In the genomic region with DNA sequence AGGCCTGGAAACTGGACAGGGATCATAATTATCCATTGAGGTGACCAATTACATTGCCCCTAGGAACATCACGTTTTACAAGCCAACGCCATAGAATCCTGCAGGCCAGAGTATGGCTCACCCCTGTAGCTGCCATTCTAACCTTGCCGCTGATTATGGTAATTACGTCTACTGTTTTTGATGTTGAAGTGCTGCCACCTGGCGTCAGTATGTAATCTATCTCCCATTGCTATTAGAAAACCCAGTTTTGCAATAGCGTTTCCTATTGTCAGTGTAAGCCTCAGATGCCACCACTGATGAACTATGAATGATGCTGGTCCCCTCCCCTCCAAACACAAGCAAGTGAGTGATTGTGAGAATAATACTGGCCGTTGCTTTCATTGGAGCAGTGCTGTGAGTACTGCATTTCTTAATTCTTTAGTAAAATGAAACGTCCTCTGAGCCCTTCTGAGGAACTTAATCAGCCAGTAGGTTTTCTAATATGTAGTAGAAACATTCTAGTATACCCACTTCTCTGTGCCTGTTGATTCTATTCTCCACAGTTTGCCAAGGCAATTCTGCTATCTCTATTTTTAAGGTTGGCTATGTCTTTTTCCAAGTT, we compare ENCODE assay signal across 9 cellular contexts.
A peak's percentile ranks its signal among the peaks of the same experiment; 100 is the strongest.
DNase-seq lines count a peak whose midpoint lies in the region; ATAC-seq, FAIRE-seq and TF ChIP-seq lines count a peak whose summit lies in the region.
"Had no signal": no experiment of that assay in that cellular context is flagged by ENCODE, and none has a peak within 500 bp of the region (broad histone marks: within the 10 kb centered on the region; RNA-seq: fewer than 3 reads in every experiment).

No MANE protein-coding gene starts in this region.

- no peak overlapping the region for H3K27ac Mint-ChIP-seq in astrocyte (ENCODE audit: unreplicated experiment)
- H3K27ac Mint-ChIP-seq: CD8-positive, alpha-beta T cell had no signal

- no peaks in the 10 kb centered on the region for H3K9me3 Mint-ChIP-seq in astrocyte (ENCODE audit: unreplicated experiment)
- H3K9me3 Mint-ChIP-seq: CD8-positive, alpha-beta T cell had no signal

- H3K4me1 Mint-ChIP-seq in astrocyte (ENCODE audit: low read depth, unreplicated experiment) = peaks cover 1% of the 10 kb centered on the region

- H2AFZ ChIP-seq in astrocyte (ENCODE audit: low read depth, low read length) = no peak overlapping the region

- H3K27me3 ChIP-seq in astrocyte (ENCODE audit: insufficient read depth, low read length) (no peaks in the 10 kb centered on the region), iPS DF 6.9 (ENCODE audit: control insufficient read depth, insufficient read depth, low read length) (no peaks in the 10 kb centered on the region)

- no peak for FAIRE-seq in HTR-8/SVneo (lab: Jason Lieb, UNC)
- no peak for FAIRE-seq in astrocyte (lab: Jason Lieb, UNC)

- no peak overlapping the region for H3K9ac ChIP-seq in astrocyte (ENCODE audit: low read length)

- H3K27me3 Mint-ChIP-seq in astrocyte (ENCODE audit: low read depth, unreplicated experiment) = peaks cover 12% of the 10 kb centered on the region

- no peak overlapping the region for H3K4me3 Mint-ChIP-seq in astrocyte (ENCODE audit: unreplicated experiment)
- H3K4me3 Mint-ChIP-seq: CD8-positive, alpha-beta T cell had no signal

- H3K4me3 ChIP-seq in astrocyte (ENCODE audit: insufficient read depth, low read depth, low read length) = no peak overlapping the region
- no peak overlapping the region for H3K4me3 ChIP-seq in iPS DF 6.9 (ENCODE audit: low read length)

- H3K9me3 ChIP-seq in astrocyte (ENCODE audit: insufficient read depth, low read depth, low read length) (no peaks in the 10 kb centered on the region), iPS DF 6.9 (ENCODE audit: control insufficient read depth, insufficient read depth, low read length) (no peaks in the 10 kb centered on the region)

- H3K4me1 ChIP-seq in astrocyte (ENCODE audit: insufficient read depth, low read length) (no peaks in the 10 kb centered on the region), iPS DF 6.9 (ENCODE audit: control insufficient read depth, insufficient read depth, low read length) (no peaks in the 10 kb centered on the region)

- WGBS in iPS DF 6.9 (ENCODE audit: insufficient coverage, insufficient read length) = no CpG with 5 or more reads among the region's 8 CpGs

- no peak overlapping the region for H3K4me2 ChIP-seq in astrocyte (ENCODE audit: low read length)

- H3K36me3 Mint-ChIP-seq in astrocyte (ENCODE audit: low read depth, unreplicated experiment) = no peaks in the 10 kb centered on the region
- H3K36me3 Mint-ChIP-seq: CD8-positive, alpha-beta T cell had no signal

- H3K27ac ChIP-seq in astrocyte (ENCODE audit: low read depth, low read length) = no peak overlapping the region
- no peak overlapping the region for H3K27ac ChIP-seq in iPS DF 6.9 (ENCODE audit: low read length)

- peak; percentile 89 for ATAC-seq in GM21717 (IDR thresholded peaks at IDR 0.05; ENCODE audit: unreplicated experiment)
- ATAC-seq: CD8-positive, alpha-beta T cell had no signal

- peak; percentile 67 for TF ChIP-seq CTCF in astrocyte (IDR thresholded peaks at IDR 0.05; ENCODE audit: insufficient read depth, low read depth, low read length)

- no peaks in the 10 kb centered on the region for H3K36me3 ChIP-seq in astrocyte (ENCODE audit: insufficient read depth, low read length)
- no peaks in the 10 kb centered on the region for H3K36me3 ChIP-seq in iPS DF 6.9 (ENCODE audit: control insufficient read depth, insufficient read depth, low read length)

- H4K20me1 ChIP-seq in astrocyte (ENCODE audit: insufficient read depth, low read length) = no peaks in the 10 kb centered on the region

- no peaks in the 10 kb centered on the region for H3K79me2 ChIP-seq in astrocyte (ENCODE audit: insufficient read depth, low read length)

- DNase-seq in NCI-H524 (lab: John Stamatoyannopoulos, UW) (peak; percentile 36 to 74), NCI-H524 treated with DMSO at 0.1 percent for 48 hours (lab: John Stamatoyannopoulos, UW) (no peak), HTR-8/SVneo (ENCODE audit: insufficient read length, low spot score) (peak; percentile 27), OCI-M1 (lab: John Stamatoyannopoulos, UW) (peak; percentile 70), astrocyte (ENCODE audit: low read depth) (peak; percentile 17), iPS DF 6.9 (ENCODE audit: low read depth, low spot score) (peak; percentile 31)
- peak; percentile 56 for DNase-seq in stimulated activated CD4-positive, alpha-beta T cell treated with anti-CD3 and anti-CD28 coated beads, Interleukin-15, amount 100 ng/mL, for 24 hours
